ENCODE assay signal across 24 cellular contexts in the genomic region with DNA sequence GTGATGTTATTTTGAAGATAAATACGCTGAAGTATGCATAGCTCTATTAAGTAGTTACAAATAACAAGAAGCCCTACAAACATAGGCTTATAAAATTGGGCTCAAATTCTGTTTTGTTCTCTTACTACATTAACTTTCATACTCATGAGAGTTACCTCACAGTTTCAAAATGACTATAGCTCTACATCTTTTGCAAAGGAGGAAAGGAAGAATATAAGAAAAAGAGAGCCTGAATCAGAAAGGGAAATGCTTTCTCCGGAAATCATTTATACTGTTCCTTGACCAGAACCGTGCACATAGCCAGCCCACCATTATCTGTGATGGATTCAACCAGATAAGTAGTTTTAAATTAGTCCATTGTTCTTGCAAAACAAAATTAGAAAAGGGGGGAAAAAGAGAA.
DNase-seq lines count a peak whose midpoint lies in the region; ATAC-seq, FAIRE-seq and TF ChIP-seq lines count a peak whose summit lies in the region.
"Had no signal": no experiment of that assay in that cellular context is flagged by ENCODE, and none has a peak within 500 bp of the region (broad histone marks: within the 10 kb centered on the region; RNA-seq: fewer than 3 reads in every experiment).

No MANE protein-coding gene starts in this region.

- H3K27me3 ChIP-seq in OCI-LY1 (ENCODE audit: insufficient read depth, low read length) (no peaks in the 10 kb centered on the region), SU-DHL-6 (ENCODE audit: low read length) (no peaks in the 10 kb centered on the region)
- H3K27me3 ChIP-seq: BE2C; BLaER1 treated with 17β-estradiol and CSF1 and Interleukin-3, amounts not matched to agents 10 nM and 100 nM had no signal

- no peaks in the 10 kb centered on the region for H3K9me2 ChIP-seq in OCI-LY1 (ENCODE audit: low read depth, low read length)
- no peaks in the 10 kb centered on the region for H3K9me2 ChIP-seq in SU-DHL-6 (replicated peaks; ENCODE audit: insufficient read depth, low read length)

- no peak overlapping the region for H3K4me2 ChIP-seq in OCI-LY1 (ENCODE audit: low read length)
- H3K4me2 ChIP-seq in SU-DHL-6 (ENCODE audit: low read depth, low read length, poor library complexity, severe bottlenecking): peak overlapping the region; percentile 36
- H3K4me2 ChIP-seq: A549; BLaER1 treated with 17β-estradiol and CSF1 and Interleukin-3, amounts not matched to agents 10 nM and 100 nM; GM23338 had no signal

- peak; percentile 55 for ATAC-seq in GM18508 (IDR thresholded peaks at IDR 0.05; ENCODE audit: insufficient read depth, unreplicated experiment)
- ATAC-seq in activated naive CD8-positive, alpha-beta T cell treated with anti-CD3 and anti-CD28 coated beads, Interleukin-2, amount 50 U/mL, for 24 hours: no peak
- ATAC-seq: A549, GM23338, HCT116 had no signal

- no peaks in the 10 kb centered on the region for H3K4me1 Mint-ChIP-seq in activated naive CD8-positive, alpha-beta T cell treated with anti-CD3 and anti-CD28 coated beads, Interleukin-2, amount 50 U/mL, for 24 hours
- H3K4me1 Mint-ChIP-seq in activated CD4-positive, alpha-beta memory T cell treated with anti-CD3 and anti-CD28 coated beads, Interleukin-2, amount 10 ng/mL, durations not matched to agents 7 days and 5 days: no peaks in the 10 kb centered on the region
- H3K4me1 Mint-ChIP-seq: CD14-positive monocyte; CD8-positive, alpha-beta memory T cell; GM23338; H9 had no signal

- POLR2A ChIA-PET in activated CD4-positive, alpha-beta memory T cell treated with anti-CD3 and anti-CD28 coated beads, Interleukin-2, amount 10 ng/mL, durations not matched to agents 7 days and 5 days (lab: Charles Lee): no interaction called here

- H3K9me3 ChIP-seq in OCI-LY1 (ENCODE audit: low read length) (no peaks in the 10 kb centered on the region; the same call in 1 of the 2 replicates), SU-DHL-6 (ENCODE audit: insufficient read depth, low read length) (no peaks in the 10 kb centered on the region)
- H3K9me3 ChIP-seq: A549, BE2C had no signal

- H2AFZ ChIP-seq in OCI-LY1 (ENCODE audit: low read length) (peak overlapping the region; percentile 60; the same call in 1 of the 2 replicates), SU-DHL-6 (ENCODE audit: low read depth, low read length, severe bottlenecking) (peak overlapping the region; percentile 6)
- H2AFZ ChIP-seq: GM23338 had no signal

- H3K4me3 ChIP-seq in OCI-LY1 (ENCODE audit: low read depth, low read length, poor library complexity, severe bottlenecking) (no peak overlapping the region), SU-DHL-6 (ENCODE audit: insufficient read depth, low read length, poor library complexity, severe bottlenecking) (no peak overlapping the region)
- H3K4me3 ChIP-seq: A549; BLaER1 treated with 17β-estradiol and CSF1 and Interleukin-3, amounts not matched to agents 10 nM and 100 nM; GM23338 had no signal

- H4K20me1 ChIP-seq in OCI-LY1 (ENCODE audit: insufficient read depth, low read length) (no peaks in the 10 kb centered on the region), SU-DHL-6 (ENCODE audit: low read depth, low read length) (no peaks in the 10 kb centered on the region)
- H4K20me1 ChIP-seq: BLaER1 treated with 17β-estradiol and CSF1 and Interleukin-3, amounts not matched to agents 10 nM and 100 nM had no signal

- CTCF ChIA-PET in activated CD4-positive, alpha-beta memory T cell treated with anti-CD3 and anti-CD28 coated beads, Interleukin-2, amount 10 ng/mL, durations not matched to agents 7 days and 5 days (lab: Charles Lee): no interaction called here

- FAIRE-seq in urothelium cell line (lab: Jason Lieb, UNC): no peak
- FAIRE-seq: A549, D721Med, GM12891, GM18507 had no signal

- no peaks in the 10 kb centered on the region for H3K27me3 Mint-ChIP-seq in activated naive CD8-positive, alpha-beta T cell treated with anti-CD3 and anti-CD28 coated beads, Interleukin-2, amount 50 U/mL, for 24 hours
- no peaks in the 10 kb centered on the region for H3K27me3 Mint-ChIP-seq in activated CD4-positive, alpha-beta memory T cell treated with anti-CD3 and anti-CD28 coated beads, Interleukin-2, amount 10 ng/mL, durations not matched to agents 7 days and 5 days
- H3K27me3 Mint-ChIP-seq: CD4-positive, alpha-beta T cell; CD8-positive, alpha-beta memory T cell had no signal

- H3F3A ChIP-seq in OCI-LY1 (ENCODE audit: insufficient read depth, low read length) (no peaks in the 10 kb centered on the region), SU-DHL-6 (ENCODE audit: insufficient read depth) (0 out of 2 replicates have a peak, but pooled peaks cover 7% of the 10 kb centered on the region)

- no peak overlapping the region for H3K4me3 Mint-ChIP-seq in activated naive CD8-positive, alpha-beta T cell treated with anti-CD3 and anti-CD28 coated beads, Interleukin-2, amount 50 U/mL, for 24 hours
- H3K4me3 Mint-ChIP-seq in activated CD4-positive, alpha-beta memory T cell treated with anti-CD3 and anti-CD28 coated beads, Interleukin-2, amount 10 ng/mL, durations not matched to agents 7 days and 5 days: no peak overlapping the region
- H3K4me3 Mint-ChIP-seq: CD14-positive monocyte; CD4-positive, alpha-beta T cell; CD8-positive, alpha-beta memory T cell; GM23338; H9 had no signal

- H3K9me3 Mint-ChIP-seq in activated naive CD8-positive, alpha-beta T cell treated with anti-CD3 and anti-CD28 coated beads, Interleukin-2, amount 50 U/mL, for 24 hours: no peaks in the 10 kb centered on the region
- H3K9me3 Mint-ChIP-seq in activated CD4-positive, alpha-beta memory T cell treated with anti-CD3 and anti-CD28 coated beads, Interleukin-2, amount 10 ng/mL, durations not matched to agents 7 days and 5 days: peaks cover 2% of the 10 kb centered on the region
- H3K9me3 Mint-ChIP-seq: CD4-positive, alpha-beta T cell; GM23338; H9 had no signal

- H3K9ac ChIP-seq in OCI-LY1 (ENCODE audit: low read length) (no peak overlapping the region), SU-DHL-6 (ENCODE audit: low read length) (no peak overlapping the region)
- H3K9ac ChIP-seq: BLaER1 treated with 17β-estradiol and CSF1 and Interleukin-3, amounts not matched to agents 10 nM and 100 nM had no signal

- no peak overlapping the region for H3K27ac ChIP-seq in OCI-LY1 (ENCODE audit: low read depth, low read length, poor library complexity, severe bottlenecking)
- no peak overlapping the region for H3K27ac ChIP-seq in SU-DHL-6 (ENCODE audit: low read depth, low read length)
- H3K27ac ChIP-seq: A549; BLaER1 treated with 17β-estradiol and CSF1 and Interleukin-3, amounts not matched to agents 10 nM and 100 nM had no signal

- no peak for TF ChIP-seq CTCF in OCI-LY1 (IDR thresholded peaks at IDR 0.05; ENCODE audit: low read length)
- no peak for TF ChIP-seq CTCF in SU-DHL-6 (IDR thresholded peaks at IDR 0.05; ENCODE audit: insufficient read depth, low read length, poor library complexity, severe bottlenecking)

- no peak for DNase-seq in activated naive CD8-positive, alpha-beta T cell treated with anti-CD3 and anti-CD28 coated beads, Interleukin-2, amount 50 U/mL, for 24 hours
- no peak for DNase-seq in urothelium cell line (ENCODE audit: low spot score)
- no peak for DNase-seq in activated CD4-positive, alpha-beta memory T cell treated with anti-CD3 and anti-CD28 coated beads, Interleukin-2, amount 10 ng/mL, durations not matched to agents 7 days and 5 days
- DNase-seq: 8988T; ACHN; AML-193; BE2C; CD4-positive, alpha-beta T cell; CD8-positive, alpha-beta memory T cell; DMS 273 treated with DMSO at 0.1 percent for 48 hours; DMS79; GF-D8; H9 had no signal

- no peaks in the 10 kb centered on the region for H3K79me2 ChIP-seq in OCI-LY1 (ENCODE audit: insufficient read depth, low read length)
- H3K79me2 ChIP-seq in SU-DHL-6 (ENCODE audit: insufficient read depth, low read length): no peaks in the 10 kb centered on the region

- H3K4me1 ChIP-seq in OCI-LY1 (ENCODE audit: insufficient read depth, low read length, severe bottlenecking): no peaks in the 10 kb centered on the region
- H3K4me1 ChIP-seq: A549; BLaER1 treated with 17β-estradiol and CSF1 and Interleukin-3, amounts not matched to agents 10 nM and 100 nM had no signal

- no peaks in the 10 kb centered on the region for H3K36me3 ChIP-seq in OCI-LY1 (ENCODE audit: insufficient read depth, low read length)
- no peaks in the 10 kb centered on the region; the same call in 1 of the 2 replicates for H3K36me3 ChIP-seq in SU-DHL-6 (ENCODE audit: low read length)
- H3K36me3 ChIP-seq: BE2C; BLaER1 treated with 17β-estradiol and CSF1 and Interleukin-3, amounts not matched to agents 10 nM and 100 nM had no signal

- H3K36me3 Mint-ChIP-seq in activated naive CD8-positive, alpha-beta T cell treated with anti-CD3 and anti-CD28 coated beads, Interleukin-2, amount 50 U/mL, for 24 hours (ENCODE audit: low read depth): no peaks in the 10 kb centered on the region
- H3K36me3 Mint-ChIP-seq in activated CD4-positive, alpha-beta memory T cell treated with anti-CD3 and anti-CD28 coated beads, Interleukin-2, amount 10 ng/mL, durations not matched to agents 7 days and 5 days (ENCODE audit: low read depth): no peaks in the 10 kb centered on the region
- H3K36me3 Mint-ChIP-seq: CD14-positive monocyte; CD8-positive, alpha-beta memory T cell had no signal

- H3K27ac Mint-ChIP-seq in activated naive CD8-positive, alpha-beta T cell treated with anti-CD3 and anti-CD28 coated beads, Interleukin-2, amount 50 U/mL, for 24 hours: no peak overlapping the region
- no peak overlapping the region for H3K27ac Mint-ChIP-seq in activated CD4-positive, alpha-beta memory T cell treated with anti-CD3 and anti-CD28 coated beads, Interleukin-2, amount 10 ng/mL, durations not matched to agents 7 days and 5 days
- H3K27ac Mint-ChIP-seq: CD14-positive monocyte; CD4-positive, alpha-beta T cell; CD8-positive, alpha-beta memory T cell; GM23338; H9 had no signal
